7 cellular contexts compared by ENCODE assay signal in the genomic region with DNA sequence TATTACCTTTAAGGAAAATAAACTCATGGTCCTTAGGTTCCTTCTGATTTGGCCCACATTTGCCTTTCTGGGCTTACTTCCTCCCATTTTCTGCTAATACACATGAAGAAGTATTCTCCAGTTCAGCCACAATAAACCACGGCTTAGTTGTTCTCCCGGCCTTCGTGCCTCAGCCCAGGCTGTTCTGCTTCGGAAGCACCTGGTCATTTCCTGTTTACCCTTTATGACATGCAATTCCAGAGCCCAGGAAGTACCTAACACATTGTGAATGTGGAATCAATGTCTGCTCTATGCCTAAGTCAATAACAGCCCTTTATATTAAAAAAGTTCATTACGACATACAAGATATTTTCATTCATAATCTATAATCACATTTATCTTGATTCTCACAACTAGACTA. TPM values are rescaled to one million over a fixed set of nuclear protein-coding genes. Genes with fewer than 3 reads are reported as not detected.
DNase-seq lines count a peak whose midpoint lies in the region; ATAC-seq, FAIRE-seq and TF ChIP-seq lines count a peak whose summit lies in the region.
"Not testable (repeated sequence)": the region's sequence is repeated elsewhere in the genome, so short reads cannot be mapped to it uniquely, and the experiment has no call there.

No MANE protein-coding gene starts in this region.

- BruUV-seq in Panc1 (replicated peaks; lab: Mats Ljungman, UMichigan): TSS peak; percentile 15

- POLR2A ChIA-PET in Panc1 (lab: Charles Lee): interaction anchor here (0.7 kb wide), 1 partner anchor 13 kb away, joined by 3 read pairs; no protein-coding TSS in a partner anchor

- in situ Hi-C loops in KBM-7 (cut with MboI; ENCODE audit: low pct_unique_long_range_greater_than_20kb, low sequenced_read_pairs); Panc1 (cut with HindIII; ENCODE audit: low pct_unique_long_range_greater_than_20kb, low sequenced_read_pairs): not testable (repeated sequence)

- intact Hi-C loops in Panc1 (cut with micrococcal nuclease; ENCODE audit: unreplicated experiment); body of pancreas (cut with DNase I); left colon (cut with DNase I, micrococcal nuclease); pancreas (cut with DNase I): not testable (repeated sequence)

- H3K4me1 ChIP-seq in Panc1 (ENCODE audit: control insufficient read depth, insufficient read depth, low read length) (peaks cover 46% of the 10 kb centered on the region), body of pancreas (peaks cover 32% of the 10 kb centered on the region), pancreas (peaks cover 12 to 27% (median 20%) of the 10 kb centered on the region in 3 donors)

- DNase-seq in DMS53 (lab: John Stamatoyannopoulos, UW) (peak; percentile 82), KBM-7 (peak; percentile 30), body of pancreas (peak in 3 of 4 donors; percentile 17 to 40 (median 27)), epithelial cell of esophagus (ENCODE audit: low read depth) (peak; percentile 58), left colon (peak; percentile 31 to 45)
- not testable (repeated sequence) for DNase-seq in Panc1 (ENCODE audit: low read depth, low spot score); pancreas

- H3K4me3 ChIP-seq in Panc1 (ENCODE audit: low read depth in 2 of 2, low read length in 2 of 2): peak overlapping the region in 1 of 2 experiments; percentile 28; a peak in 2 of 4 replicates
- not testable (repeated sequence) for H3K4me3 ChIP-seq in body of pancreas; epithelial cell of esophagus (ENCODE audit: low read length); pancreas

- TF ChIP-seq CTCF in Panc1 (IDR thresholded peaks at IDR 0.05); body of pancreas (IDR thresholded peaks at IDR 0.05); epithelial cell of esophagus (IDR thresholded peaks at IDR 0.05; ENCODE audit: insufficient read depth, low read depth, low read length, missing control alignments); pancreas (IDR thresholded peaks at IDR 0.05): not testable (repeated sequence)

- H3K27ac ChIP-seq in Panc1 (ENCODE audit: low read length): peak overlapping the region; percentile 81
- H3K27ac ChIP-seq in body of pancreas: peak overlapping the region; percentile 1 to 65 (median 27)
- peak overlapping the region in 2 of 4 donors; percentile 25 to 53 for H3K27ac ChIP-seq in pancreas

- not testable (repeated sequence) for H3K27me3 ChIP-seq in Panc1 (ENCODE audit: control insufficient read depth, insufficient read depth, low read length); body of pancreas; pancreas

- not testable (repeated sequence) for FAIRE-seq in pancreas (lab: Jason Lieb, UNC)

- 19 to 22% methylated on average over 5 of the region's 5 CpGs for WGBS in body of pancreas, 2 donors
- WGBS in pancreas, 2 donors: 16 to 23% methylated on average over 5 of the region's 5 CpGs

- H3K36me3 ChIP-seq in Panc1 (ENCODE audit: control insufficient read depth, insufficient read depth, low read length); body of pancreas (replicated peaks in 1 of 2; ENCODE audit: insufficient read depth in 1 of 2, low read depth in 2 of 2); pancreas: not testable (repeated sequence)

- CTCF ChIA-PET in Panc1 (lab: Charles Lee): not testable (repeated sequence)

- not testable (repeated sequence) for H3K9me3 ChIP-seq in Panc1 (ENCODE audit: control insufficient read depth, insufficient read depth, low read depth, low read length); body of pancreas; pancreas

- ATAC-seq in Panc1 (peak; percentile 36; the same call in 1 of the 2 replicates), left colon (peak; percentile 70), pancreas (peak; percentile 7 to 32 (median 17))
- ATAC-seq in body of pancreas: not testable (repeated sequence)

- not testable (repeated sequence) for TF ChIP-seq POLR2A in body of pancreas (IDR thresholded peaks at IDR 0.05)

RNA-seq across cellular contexts. Expression of a gene that starts 3.9 kb away (rescaled TPM):
- total RNA-seq in Panc1 (2021; ENCODE audit: unreplicated experiment) (19.1 TPM), body of pancreas (1 to 10 TPM; 1.0 to 7.3 TPM), left colon (1 to 10 TPM; 5.9 to 7.1 TPM), pancreas (1 to 10 TPM; 1.6 to 4.3 (median 2.3) TPM)
- 35.0 TPM for polyA plus RNA-seq in Panc1 (2012; ENCODE audit: insufficient read length)
- polyA plus RNA-seq in pancreas: 10 to 100 TPM in 1 of 2 donors, 1 to 10 TPM in 1; 5.7 to 13.2 TPM

RNA-seq across cellular contexts. Expression of a gene that starts 11.3 kb away (rescaled TPM):
- 117 TPM for total RNA-seq in Panc1 (2021; ENCODE audit: unreplicated experiment)
- polyA plus RNA-seq in Panc1 (2012; ENCODE audit: insufficient read length): 94.4 TPM
- total RNA-seq in body of pancreas: 10 to 100 TPM; 25.2 to 35.6 TPM
- total RNA-seq in left colon: 10 to 100 TPM; 78.3 to 78.9 TPM
- total RNA-seq in pancreas: 10 to 100 TPM; 17.2 to 33.1 (median 24.9) TPM
- 10 to 100 TPM; 16.9 to 18.6 TPM for polyA plus RNA-seq in pancreas
